In the genomic region with DNA sequence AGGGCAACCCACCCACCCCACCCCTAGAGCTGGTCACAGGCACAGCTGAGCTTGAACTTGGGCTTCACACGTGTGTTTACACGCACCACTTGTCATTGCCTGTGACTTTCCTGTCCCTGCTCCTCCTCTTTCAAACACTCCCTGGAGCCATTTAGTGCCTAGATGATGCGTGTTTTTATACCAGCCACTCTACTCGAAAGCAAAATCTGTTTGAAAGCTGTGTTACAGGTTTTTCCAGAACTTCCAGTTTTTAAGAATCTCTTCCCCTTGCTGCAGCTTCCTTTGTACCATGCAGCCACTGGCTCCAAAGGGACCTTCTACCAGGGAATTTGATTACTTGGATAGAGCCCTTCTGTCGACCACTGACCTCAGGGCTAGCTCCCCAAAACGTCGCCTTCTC, we compare ENCODE assay signal across 15 cellular contexts.
DNase-seq lines count a peak whose midpoint lies in the region; ATAC-seq and TF ChIP-seq lines count a peak whose summit lies in the region.
"Had no signal": no experiment of that assay in that cellular context is flagged by ENCODE, and none has a peak within 500 bp of the region (broad histone marks: within the 10 kb centered on the region; RNA-seq: fewer than 3 reads in every experiment).

No MANE protein-coding gene starts in this region.

- ATAC-seq in GM21576 (IDR thresholded peaks at IDR 0.05; ENCODE audit: unreplicated experiment): no peak
- no peak for ATAC-seq in HG02973 (IDR thresholded peaks at IDR 0.05; ENCODE audit: unreplicated experiment)
- ATAC-seq: Panc1 had no signal

- H3K27ac Mint-ChIP-seq in nephron progenitor cell: peak overlapping the region; percentile 46
- H3K27ac Mint-ChIP-seq: CD4-positive, alpha-beta memory T cell had no signal

- peaks cover 9% of the 10 kb centered on the region for H3K36me3 Mint-ChIP-seq in nephron progenitor cell (ENCODE audit: low read depth)

- H3K9me3 Mint-ChIP-seq in nephron progenitor cell: no peaks in the 10 kb centered on the region
- H3K9me3 Mint-ChIP-seq: endodermal cell had no signal

- DNase-seq in DMS53 treated with DMSO at 0.1 percent for 48 hours (lab: John Stamatoyannopoulos, UW; ENCODE audit: unreplicated experiment) (peak; percentile 98), NCI-H345 (lab: John Stamatoyannopoulos, UW) (peak; percentile 51), epithelial cell of esophagus (ENCODE audit: low read depth) (peak; percentile 89), nephron progenitor cell (no peak), RPMI8226 (no peak), NK-92 (lab: John Stamatoyannopoulos, UW; ENCODE audit: unreplicated experiment) (no peak)
- DNase-seq: activated CD4-positive, alpha-beta T cell treated with anti-CD3 and anti-CD28 coated beads, Interleukin-2, amount 50 U/mL, for 48 hours; activated effector memory CD4-positive, alpha-beta T cell treated with anti-CD3 and anti-CD28 coated beads, Interleukin-2, amount 50 U/mL, for 16 hours; CD4-positive, alpha-beta memory T cell; endodermal cell; heart left ventricle; T-helper 2 cell had no signal

- H3K4me1 Mint-ChIP-seq in nephron progenitor cell: peaks cover 60% of the 10 kb centered on the region

- TF ChIP-seq CTCF in epithelial cell of esophagus (IDR thresholded peaks at IDR 0.05; ENCODE audit: insufficient read depth, low read depth, low read length, missing control alignments): no peak
- no peak for TF ChIP-seq CTCF in nephron progenitor cell (IDR thresholded peaks at IDR 0.05)

- H3K4me3 Mint-ChIP-seq in nephron progenitor cell: no peak overlapping the region
- H3K4me3 Mint-ChIP-seq: endodermal cell had no signal

- H3K27me3 Mint-ChIP-seq in nephron progenitor cell (ENCODE audit: low read depth, poor library complexity): no peaks in the 10 kb centered on the region
- H3K27me3 Mint-ChIP-seq: CD4-positive, alpha-beta memory T cell had no signal

- no peak overlapping the region for H3K4me3 ChIP-seq in epithelial cell of esophagus (ENCODE audit: low read length)
- H3K4me3 ChIP-seq: heart left ventricle had no signal

Comparison
In these comparisons a context has a peak if more than half of its experiments do, and no peak if none do; other contexts are left out.
1. DNase-seq: peak in DMS53 treated with DMSO at 0.1 percent for 48 hours (single experiment), NCI-H345 (single experiment) and epithelial cell of esophagus (single experiment); none in nephron progenitor cell (single experiment), RPMI8226 (single experiment) and NK-92 (single experiment).